Comparison of ENCODE assay signal across 14 cellular contexts in genomic region chr7:28592861-28593260, GRCh38.
A peak's percentile ranks its signal among the peaks of the same experiment; 100 is the strongest.
DNase-seq lines count a peak whose midpoint lies in the region; ATAC-seq lines count a peak whose summit lies in the region.
"Had no signal": no experiment of that assay in that cellular context is flagged by ENCODE, and none has a peak within 500 bp of the region (broad histone marks: within the 10 kb centered on the region; RNA-seq: fewer than 3 reads in every experiment).

No MANE protein-coding gene starts in this region.

- peak overlapping the region; percentile 53 for H3K9ac ChIP-seq in neuronal stem cell (ENCODE audit: low read depth, low read length, poor library complexity)
- H3K9ac ChIP-seq: BLaER1 treated with 17β-estradiol and CSF1 and Interleukin-3, amounts not matched to agents 10 nM and 100 nM had no signal

- H2AK5ac ChIP-seq in neuronal stem cell (ENCODE audit: low read depth, low read length) = no peak overlapping the region

- H2BK120ac ChIP-seq in neuronal stem cell (ENCODE audit: low read depth, low read length) = no peak overlapping the region

- no peak for ATAC-seq in activated naive CD8-positive, alpha-beta T cell treated with anti-CD3 and anti-CD28 coated beads, Interleukin-2, amount 10 ng/mL, durations not matched to agents 7 days and 5 days (ENCODE audit: low read depth)
- ATAC-seq in activated naive CD8-positive, alpha-beta T cell treated with anti-CD3 and anti-CD28 coated beads, Interleukin-2, amount 50 U/mL, for 24 hours = no peak
- no peak for ATAC-seq in effector memory CD8-positive, alpha-beta T cell (replicated peaks)

- no peak overlapping the region for H2BK5ac ChIP-seq in neuronal stem cell (ENCODE audit: low read length)

- H3K9me3 Mint-ChIP-seq in activated naive CD8-positive, alpha-beta T cell treated with anti-CD3 and anti-CD28 coated beads, Interleukin-2, amount 10 ng/mL, durations not matched to agents 7 days and 5 days = peaks cover 1% of the 10 kb centered on the region
- H3K9me3 Mint-ChIP-seq in activated naive CD8-positive, alpha-beta T cell treated with anti-CD3 and anti-CD28 coated beads, Interleukin-2, amount 50 U/mL, for 24 hours = no peaks in the 10 kb centered on the region
- no peaks in the 10 kb centered on the region for H3K9me3 Mint-ChIP-seq in effector memory CD8-positive, alpha-beta T cell
- H3K9me3 Mint-ChIP-seq: CD4-positive, CD25-positive, alpha-beta regulatory T cell; HFFc6 had no signal

- no peak overlapping the region for H3K4ac ChIP-seq in neuronal stem cell (ENCODE audit: low read length)

- no peaks in the 10 kb centered on the region for H3K27me3 ChIP-seq in neuronal stem cell (ENCODE audit: control insufficient read depth in 3 of 3, insufficient read depth in 3 of 3, low read depth in 1 of 3, low read length in 3 of 3)
- H3K27me3 ChIP-seq: BLaER1 treated with 17β-estradiol and CSF1 and Interleukin-3, amounts not matched to agents 10 nM and 100 nM had no signal

- H3K27me3 Mint-ChIP-seq in activated naive CD8-positive, alpha-beta T cell treated with anti-CD3 and anti-CD28 coated beads, Interleukin-2, amount 10 ng/mL, durations not matched to agents 7 days and 5 days = no peaks in the 10 kb centered on the region
- H3K27me3 Mint-ChIP-seq in activated naive CD8-positive, alpha-beta T cell treated with anti-CD3 and anti-CD28 coated beads, Interleukin-2, amount 50 U/mL, for 24 hours = no peaks in the 10 kb centered on the region
- H3K27me3 Mint-ChIP-seq in effector memory CD8-positive, alpha-beta T cell = peaks cover 0 to 5% of the 10 kb centered on the region in 2 donors

- DNase-seq in NCI-H524 (lab: John Stamatoyannopoulos, UW) (peak; percentile 32 to 69), NCI-H524 treated with DMSO at 0.1 percent for 48 hours (lab: John Stamatoyannopoulos, UW) (no peak), neuronal stem cell (ENCODE audit: low spot score) (no peak), amygdala (lab: John Stamatoyannopoulos, UW) (no peak)
- DNase-seq in activated naive CD8-positive, alpha-beta T cell treated with anti-CD3 and anti-CD28 coated beads, Interleukin-2, amount 10 ng/mL, durations not matched to agents 7 days and 5 days = no peak
- no peak for DNase-seq in activated naive CD8-positive, alpha-beta T cell treated with anti-CD3 and anti-CD28 coated beads, Interleukin-2, amount 50 U/mL, for 24 hours
- DNase-seq in effector memory CD8-positive, alpha-beta T cell = no peak
- DNase-seq: ACHN; CD4-positive, CD25-positive, alpha-beta regulatory T cell; DMS53; GF-D8; HCEC 1CT; HFFc6 had no signal

- no peak overlapping the region for H4K91ac ChIP-seq in neuronal stem cell (ENCODE audit: low read depth, low read length, poor library complexity)

- H3K14ac ChIP-seq in neuronal stem cell (ENCODE audit: low read length) = no peak overlapping the region

- no peak overlapping the region for H3K18ac ChIP-seq in neuronal stem cell (ENCODE audit: low read length)

- no peak overlapping the region for H4K8ac ChIP-seq in neuronal stem cell (ENCODE audit: low read depth, low read length)

- no peak overlapping the region for H3K27ac ChIP-seq in neuronal stem cell (replicated peaks; ENCODE audit: low read length)
- H3K27ac ChIP-seq: BLaER1 treated with 17β-estradiol and CSF1 and Interleukin-3, amounts not matched to agents 10 nM and 100 nM had no signal

- no CpG with 5 or more reads among the region's 3 CpGs for WGBS in neuronal stem cell (ENCODE audit: extremely low coverage in 2 of 2, insufficient read length in 2 of 2, insufficient replicate concordance in 1 of 2), 2 donors

- H3K9me3 ChIP-seq in neuronal stem cell (replicated peaks in 1 of 2; ENCODE audit: control insufficient read depth in 2 of 2, insufficient read depth in 1 of 2, low read depth in 1 of 2, low read length in 2 of 2) = no peaks in the 10 kb centered on the region

- no peak overlapping the region for H2BK12ac ChIP-seq in neuronal stem cell (ENCODE audit: low read length)

- H3K23ac ChIP-seq in neuronal stem cell (ENCODE audit: low read depth, low read length, poor library complexity) = no peak overlapping the region

- H2AFZ ChIP-seq in neuronal stem cell (ENCODE audit: low read length) = no peak overlapping the region

- H3K4me1 Mint-ChIP-seq in activated naive CD8-positive, alpha-beta T cell treated with anti-CD3 and anti-CD28 coated beads, Interleukin-2, amount 10 ng/mL, durations not matched to agents 7 days and 5 days = peaks cover 44% of the 10 kb centered on the region
- peaks cover 9% of the 10 kb centered on the region for H3K4me1 Mint-ChIP-seq in activated naive CD8-positive, alpha-beta T cell treated with anti-CD3 and anti-CD28 coated beads, Interleukin-2, amount 50 U/mL, for 24 hours
- H3K4me1 Mint-ChIP-seq in effector memory CD8-positive, alpha-beta T cell (ENCODE audit: low read depth in 2 of 2) = no peaks in the 10 kb centered on the region

- H3K36me3 ChIP-seq in neuronal stem cell (replicated peaks in 1 of 2; ENCODE audit: control insufficient read depth in 2 of 2, insufficient read depth in 2 of 2, low read length in 2 of 2) = no peaks in the 10 kb centered on the region

- peak overlapping the region; percentile 83 for H3K4me3 Mint-ChIP-seq in activated naive CD8-positive, alpha-beta T cell treated with anti-CD3 and anti-CD28 coated beads, Interleukin-2, amount 10 ng/mL, durations not matched to agents 7 days and 5 days
- H3K4me3 Mint-ChIP-seq in activated naive CD8-positive, alpha-beta T cell treated with anti-CD3 and anti-CD28 coated beads, Interleukin-2, amount 50 U/mL, for 24 hours = no peak overlapping the region
- H3K4me3 Mint-ChIP-seq in effector memory CD8-positive, alpha-beta T cell = no peak overlapping the region
- H3K4me3 Mint-ChIP-seq: CD4-positive, CD25-positive, alpha-beta regulatory T cell; HFFc6 had no signal

- no peaks in the 10 kb centered on the region for H3K4me1 ChIP-seq in neuronal stem cell (ENCODE audit: control insufficient read depth in 2 of 2, insufficient read depth in 1 of 2, low read depth in 1 of 2, low read length in 2 of 2)

- H2BK15ac ChIP-seq in neuronal stem cell (ENCODE audit: low read length) = no peak overlapping the region

- H3K4me3 ChIP-seq in neuronal stem cell (ENCODE audit: low read length in 2 of 2) = no peak overlapping the region
- H3K4me3 ChIP-seq: BLaER1 treated with 17β-estradiol and CSF1 and Interleukin-3, amounts not matched to agents 10 nM and 100 nM had no signal

- peaks cover 14% of the 10 kb centered on the region for H3K36me3 Mint-ChIP-seq in activated naive CD8-positive, alpha-beta T cell treated with anti-CD3 and anti-CD28 coated beads, Interleukin-2, amount 10 ng/mL, durations not matched to agents 7 days and 5 days
- no peaks in the 10 kb centered on the region for H3K36me3 Mint-ChIP-seq in activated naive CD8-positive, alpha-beta T cell treated with anti-CD3 and anti-CD28 coated beads, Interleukin-2, amount 50 U/mL, for 24 hours (ENCODE audit: low read depth)
- H3K36me3 Mint-ChIP-seq in effector memory CD8-positive, alpha-beta T cell (ENCODE audit: insufficient read depth) = no peaks in the 10 kb centered on the region
- H3K36me3 Mint-ChIP-seq: CD4-positive, CD25-positive, alpha-beta regulatory T cell had no signal

- H3K4me2 ChIP-seq in neuronal stem cell (ENCODE audit: insufficient read depth, low read length, poor library complexity, severe bottlenecking) = no peak overlapping the region

- POLR2A ChIA-PET in activated naive CD8-positive, alpha-beta T cell treated with anti-CD3 and anti-CD28 coated beads, Interleukin-2, amount 10 ng/mL, durations not matched to agents 7 days and 5 days (lab: Charles Lee) = no interaction called here

- H3K27ac Mint-ChIP-seq in activated naive CD8-positive, alpha-beta T cell treated with anti-CD3 and anti-CD28 coated beads, Interleukin-2, amount 10 ng/mL, durations not matched to agents 7 days and 5 days = no peak overlapping the region
- no peak overlapping the region for H3K27ac Mint-ChIP-seq in activated naive CD8-positive, alpha-beta T cell treated with anti-CD3 and anti-CD28 coated beads, Interleukin-2, amount 50 U/mL, for 24 hours
- no peak overlapping the region for H3K27ac Mint-ChIP-seq in effector memory CD8-positive, alpha-beta T cell
- H3K27ac Mint-ChIP-seq: CD4-positive, CD25-positive, alpha-beta regulatory T cell; HFFc6 had no signal

- no peaks in the 10 kb centered on the region for H3K79me1 ChIP-seq in neuronal stem cell (ENCODE audit: low read depth, low read length)

Comparison
In these comparisons a context has a peak if more than half of its experiments do, and no peak if none do; other contexts are left out.
1. DNase-seq: peak in NCI-H524 (2 of 2); none in NCI-H524 treated with DMSO at 0.1 percent for 48 hours (single experiment), activated naive CD8-positive, alpha-beta T cell treated with anti-CD3 and anti-CD28 coated beads, Interleukin-2, amount 10 ng/mL, durations not matched to agents 7 days and 5 days (single experiment), activated naive CD8-positive, alpha-beta T cell treated with anti-CD3 and anti-CD28 coated beads, Interleukin-2, amount 50 U/mL, for 24 hours (single experiment), neuronal stem cell (single experiment), amygdala (0 of 56) and effector memory CD8-positive, alpha-beta T cell (0 of 3).